ENCODE assay signal across 9 cellular contexts in genomic region chr1:39142394-39143060, GRCh38.
A peak's percentile ranks its signal among the peaks of the same experiment; 100 is the strongest.
DNase-seq lines count a peak whose midpoint lies in the region; ATAC-seq and TF ChIP-seq lines count a peak whose summit lies in the region.
"Had no signal": no experiment of that assay in that cellular context is flagged by ENCODE, and none has a peak within 500 bp of the region (broad histone marks: within the 10 kb centered on the region; RNA-seq: fewer than 3 reads in every experiment).

No MANE protein-coding gene starts in this region.

- peaks cover 2% of the 10 kb centered on the region for H3K36me3 Mint-ChIP-seq in osteocyte (ENCODE audit: unreplicated experiment)
- no peaks in the 10 kb centered on the region for H3K36me3 Mint-ChIP-seq in activated T-helper 1 cell treated with anti-CD3 and anti-CD28 coated beads, Interleukin-12 subunit alpha, Interleukin-12 subunit beta, Interleukin-2, Interleukin-4 antibody, amounts not matched to agents 30 ng/mL and 10 ng/mL and 1 ng/mL, durations not matched to agents 14 hours and 24 hours and 36 hours (ENCODE audit: low read depth)

- no peak for TF ChIP-seq CTCF in osteocyte (IDR thresholded peaks at IDR 0.05)

- H3K4me1 Mint-ChIP-seq in osteocyte (ENCODE audit: unreplicated experiment) = peaks cover 55% of the 10 kb centered on the region
- no peaks in the 10 kb centered on the region for H3K4me1 Mint-ChIP-seq in activated T-helper 1 cell treated with anti-CD3 and anti-CD28 coated beads, Interleukin-12 subunit alpha, Interleukin-12 subunit beta, Interleukin-2, Interleukin-4 antibody, amounts not matched to agents 30 ng/mL and 10 ng/mL and 1 ng/mL, durations not matched to agents 14 hours and 24 hours and 36 hours (ENCODE audit: low read depth)
- H3K4me1 Mint-ChIP-seq: activated CD8-positive, alpha-beta memory T cell treated with anti-CD3 and anti-CD28 coated beads, Interleukin-2, amount 10 ng/mL, durations not matched to agents 7 days and 5 days had no signal

- intact Hi-C loops in activated T-helper 1 cell treated with anti-CD3 and anti-CD28 coated beads, Interleukin-12 subunit alpha, Interleukin-12 subunit beta, Interleukin-2, Interleukin-4 antibody, amounts not matched to agents 30 ng/mL and 10 ng/mL and 1 ng/mL, durations not matched to agents 14 hours and 24 hours and 36 hours (cut with micrococcal nuclease) = no loop called here

- H3K27me3 Mint-ChIP-seq in osteocyte (ENCODE audit: unreplicated experiment) = no peaks in the 10 kb centered on the region
- H3K27me3 Mint-ChIP-seq in activated T-helper 1 cell treated with anti-CD3 and anti-CD28 coated beads, Interleukin-12 subunit alpha, Interleukin-12 subunit beta, Interleukin-2, Interleukin-4 antibody, amounts not matched to agents 30 ng/mL and 10 ng/mL and 1 ng/mL, durations not matched to agents 14 hours and 24 hours and 36 hours (ENCODE audit: insufficient read depth) = peaks cover 19% of the 10 kb centered on the region

- no peak for ATAC-seq in GM19397 (IDR thresholded peaks at IDR 0.05; ENCODE audit: unreplicated experiment)
- ATAC-seq: activated CD8-positive, alpha-beta memory T cell treated with anti-CD3 and anti-CD28 coated beads, Interleukin-2, amount 10 ng/mL, durations not matched to agents 7 days and 5 days had no signal

- no peak overlapping the region for H3K4me3 Mint-ChIP-seq in osteocyte (ENCODE audit: unreplicated experiment)
- H3K4me3 Mint-ChIP-seq in activated T-helper 1 cell treated with anti-CD3 and anti-CD28 coated beads, Interleukin-12 subunit alpha, Interleukin-12 subunit beta, Interleukin-2, Interleukin-4 antibody, amounts not matched to agents 30 ng/mL and 10 ng/mL and 1 ng/mL, durations not matched to agents 14 hours and 24 hours and 36 hours = no peak overlapping the region
- H3K4me3 Mint-ChIP-seq: activated CD8-positive, alpha-beta memory T cell treated with anti-CD3 and anti-CD28 coated beads, Interleukin-2, amount 10 ng/mL, durations not matched to agents 7 days and 5 days had no signal

- DNase-seq in DMS79 treated with DMSO at 0.1 percent for 48 hours (lab: John Stamatoyannopoulos, UW) (peak; percentile 99), NCI-H69 (lab: John Stamatoyannopoulos, UW) (peak; percentile 75), fibroblast of peridontal ligament (ENCODE audit: extremely low read depth) (peak; percentile 38), osteocyte (ENCODE audit: extremely low spot score, unreplicated experiment) (no peak), T-helper 9 cell (no peak)
- no peak for DNase-seq in activated CD4-positive, alpha-beta T cell treated with anti-CD3 and anti-CD28 coated beads for 48 hours
- no peak for DNase-seq in activated T-helper 1 cell treated with anti-CD3 and anti-CD28 coated beads, Interleukin-12 subunit alpha, Interleukin-12 subunit beta, Interleukin-2, Interleukin-4 antibody, amounts not matched to agents 30 ng/mL and 10 ng/mL and 1 ng/mL, durations not matched to agents 14 hours and 24 hours and 36 hours (ENCODE audit: low spot score)
- DNase-seq: activated CD8-positive, alpha-beta memory T cell treated with anti-CD3 and anti-CD28 coated beads, Interleukin-2, amount 10 ng/mL, durations not matched to agents 7 days and 5 days had no signal

- H3K9me3 Mint-ChIP-seq in osteocyte (ENCODE audit: unreplicated experiment) = no peaks in the 10 kb centered on the region
- H3K9me3 Mint-ChIP-seq in activated T-helper 1 cell treated with anti-CD3 and anti-CD28 coated beads, Interleukin-12 subunit alpha, Interleukin-12 subunit beta, Interleukin-2, Interleukin-4 antibody, amounts not matched to agents 30 ng/mL and 10 ng/mL and 1 ng/mL, durations not matched to agents 14 hours and 24 hours and 36 hours = no peaks in the 10 kb centered on the region

- H3K27ac Mint-ChIP-seq in osteocyte (ENCODE audit: unreplicated experiment) = peak overlapping the region; percentile 89
- no peak overlapping the region for H3K27ac Mint-ChIP-seq in activated T-helper 1 cell treated with anti-CD3 and anti-CD28 coated beads, Interleukin-12 subunit alpha, Interleukin-12 subunit beta, Interleukin-2, Interleukin-4 antibody, amounts not matched to agents 30 ng/mL and 10 ng/mL and 1 ng/mL, durations not matched to agents 14 hours and 24 hours and 36 hours
- H3K27ac Mint-ChIP-seq: activated CD8-positive, alpha-beta memory T cell treated with anti-CD3 and anti-CD28 coated beads, Interleukin-2, amount 10 ng/mL, durations not matched to agents 7 days and 5 days had no signal

Comparison
In these comparisons a context has a peak if more than half of its experiments do, and no peak if none do; other contexts are left out.
1. DNase-seq: peak in DMS79 treated with DMSO at 0.1 percent for 48 hours (single experiment), NCI-H69 (single experiment) and fibroblast of peridontal ligament (single experiment); none in osteocyte (single experiment), activated CD4-positive, alpha-beta T cell treated with anti-CD3 and anti-CD28 coated beads for 48 hours (single experiment), T-helper 9 cell (single experiment) and activated T-helper 1 cell treated with anti-CD3 and anti-CD28 coated beads, Interleukin-12 subunit alpha, Interleukin-12 subunit beta, Interleukin-2, Interleukin-4 antibody, amounts not matched to agents 30 ng/mL and 10 ng/mL and 1 ng/mL, durations not matched to agents 14 hours and 24 hours and 36 hours (single experiment).